In the genomic region with DNA sequence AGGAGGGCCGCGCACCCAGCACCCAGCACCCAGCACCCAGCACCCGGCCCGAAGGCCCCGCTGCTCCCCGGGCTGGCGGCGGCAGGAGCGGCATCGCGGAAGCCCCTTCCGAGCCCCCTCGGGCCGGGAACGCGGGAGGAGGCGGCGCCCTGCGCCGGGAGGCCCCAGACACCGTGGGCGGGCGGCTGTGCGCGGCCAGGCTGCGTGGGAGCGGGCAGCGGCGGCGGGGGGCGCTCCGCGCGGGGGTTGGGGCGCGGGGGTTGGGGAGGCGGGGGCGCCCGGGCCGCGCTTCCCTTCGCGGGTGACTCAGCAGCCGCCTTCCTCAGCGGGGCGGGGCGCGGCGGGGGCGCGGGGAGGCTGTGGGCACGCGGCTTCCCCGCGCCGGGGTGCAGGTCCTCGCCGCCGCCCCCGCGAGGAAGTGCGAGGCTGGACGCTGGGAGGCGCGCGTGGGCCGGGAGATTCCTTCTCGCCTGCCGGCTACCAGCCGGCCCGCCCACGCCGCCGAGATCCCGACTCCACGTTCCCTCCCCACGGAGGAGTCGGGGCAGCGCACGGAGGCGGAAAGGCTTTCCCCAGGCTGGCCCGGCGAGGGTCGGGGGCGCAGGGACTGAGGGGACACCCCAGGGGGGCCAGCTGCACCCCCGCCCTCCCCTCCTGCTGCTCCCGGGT, we compare ENCODE assay signal across 8 cellular contexts.
DNase-seq lines count a peak whose midpoint lies in the region; ATAC-seq and TF ChIP-seq lines count a peak whose summit lies in the region.
"Not testable (repeated sequence)": the region's sequence is repeated elsewhere in the genome, so short reads cannot be mapped to it uniquely, and the experiment has no call there.

No MANE protein-coding gene starts in this region.

- H3K27me3 ChIP-seq in GM23338 (ENCODE audit: insufficient read depth) (peaks cover 28% of the 10 kb centered on the region), dorsolateral prefrontal cortex (peaks cover 0 to 14% (median 0%) of the 10 kb centered on the region in 45 donors)
- not testable (repeated sequence) for H3K27me3 ChIP-seq in SK-N-SH (ENCODE audit: insufficient read depth)

- peak overlapping the region; percentile 76 for H3K4me2 ChIP-seq in GM23338
- H3K4me2 ChIP-seq in SK-N-SH, result not testable (repeated sequence)

- not testable (repeated sequence) for H3K9me2 ChIP-seq in GM23338 (ENCODE audit: insufficient read depth); SK-N-SH

- TF ChIP-seq EP300 in SK-N-SH (IDR thresholded peaks at IDR 0.05; ENCODE audit: borderline replicate concordance in 1 of 2, low read depth in 1 of 2, low read length in 1 of 2), result not testable (repeated sequence)

- not testable (repeated sequence) for H3K36me3 Mint-ChIP-seq in GM23338 (ENCODE audit: low read depth); nephron progenitor cell (ENCODE audit: low read depth)

- H3K79me2 ChIP-seq in GM23338 (replicated peaks; ENCODE audit: insufficient read depth); SK-N-SH (ENCODE audit: insufficient read depth): not testable (repeated sequence)

- DNase-seq in ACHN, result peak; percentile 5
- not testable (repeated sequence) for DNase-seq in GM23338 (ENCODE audit: low spot score)
- DNase-seq in SK-N-SH, result peak; percentile 62
- peak; percentile 31 for DNase-seq in activated T-cell treated with anti-CD3 and anti-CD28 coated beads, Interleukin-2, amount 50 U/mL, for 1 hour
- peak in 9 of 10 donors; percentile 29 to 88 (median 73) for DNase-seq in dorsolateral prefrontal cortex
- peak; percentile 23 for DNase-seq in iPS-NIHi11 (ENCODE audit: low spot score)
- peak; percentile 61 for DNase-seq in nephron progenitor cell
- DNase-seq in stimulated activated CD4-positive, alpha-beta T cell treated with anti-CD3 and anti-CD28 coated beads, TNF-alpha, amount 100 ng/mL, for 1 hour (ENCODE audit: low read depth in 3 of 3, low spot score in 1 of 3), result peak in 2 of 3 donors; percentile 3 to 30

- H3K36me3 ChIP-seq in GM23338 (ENCODE audit: insufficient read depth); SK-N-SH (replicated peaks in 1 of 2; ENCODE audit: control insufficient read depth in 1 of 2, insufficient read depth in 2 of 2, low read length in 1 of 2): not testable (repeated sequence)

- CTCF ChIA-PET in SK-N-SH (lab: Yijun Ruan, JAX), result not testable (repeated sequence)

- intact Hi-C loops in dorsolateral prefrontal cortex (cut with DNase I), result not testable (repeated sequence)

- WGBS in SK-N-SH (ENCODE audit: low lambda C conversion rate), result 0% methylated on average over 2 of the region's 87 CpGs

- not testable (repeated sequence) for H3F3A ChIP-seq in GM23338 (replicated peaks; ENCODE audit: low read depth); SK-N-SH (replicated peaks; ENCODE audit: insufficient read depth)

- in situ Hi-C loops in ACHN (cut with HindIII; ENCODE audit: low pct_ligation_motif_present, low pct_unique_long_range_greater_than_20kb, low sequenced_read_pairs), result not testable (repeated sequence)

- H4K20me1 ChIP-seq in GM23338 (replicated peaks; ENCODE audit: insufficient read depth); SK-N-SH (ENCODE audit: insufficient read depth): not testable (repeated sequence)

- peak; percentile 38 for ATAC-seq in GM23338

- not testable (repeated sequence) for H3K27ac Mint-ChIP-seq in GM23338, nephron progenitor cell

- not testable (repeated sequence) for H2AFZ ChIP-seq in GM23338; SK-N-SH (ENCODE audit: low read depth)

- H3K4me1 Mint-ChIP-seq in GM23338, nephron progenitor cell: not testable (repeated sequence)

- TF ChIP-seq RAD21 in SK-N-SH (IDR thresholded peaks at IDR 0.05; ENCODE audit: low read length), result not testable (repeated sequence)

- TF ChIP-seq CTCF in GM23338 (conservative IDR thresholded peaks at IDR 0.05; ENCODE audit: low read depth in 2 of 2) (peak in 1 of 2 experiments; percentile 44; a peak in 2 of 4 replicates), dorsolateral prefrontal cortex (IDR thresholded peaks at IDR 0.05 in 54 of 56, conservative IDR thresholded peaks at IDR 0.05 in 2 of 56; ENCODE audit: low read depth in 1 of 56, partially characterized antibody in 56 of 56) (peak in 16 of 56 donors; percentile 7 to 33 (median 21))
- not testable (repeated sequence) for TF ChIP-seq CTCF in SK-N-SH (IDR thresholded peaks at IDR 0.05); nephron progenitor cell (IDR thresholded peaks at IDR 0.05)

- peaks cover 20% of the 10 kb centered on the region for H3K27me3 Mint-ChIP-seq in GM23338 (ENCODE audit: insufficient read depth, low read depth, poor library complexity)
- peaks cover 61% of the 10 kb centered on the region for H3K27me3 Mint-ChIP-seq in nephron progenitor cell (ENCODE audit: low read depth, poor library complexity)

- H3K9ac ChIP-seq in SK-N-SH, result not testable (repeated sequence)

- not testable (repeated sequence) for H3K4me1 ChIP-seq in GM23338 (ENCODE audit: insufficient read depth); SK-N-SH (ENCODE audit: control insufficient read depth in 1 of 2, insufficient read depth in 2 of 2, low read depth in 1 of 2, low read length in 1 of 2)

- H3K9me3 Mint-ChIP-seq in GM23338, nephron progenitor cell: not testable (repeated sequence)

- H3K9me3 ChIP-seq in SK-N-SH, result not testable (repeated sequence)

- POLR2A ChIA-PET in SK-N-SH (lab: Yijun Ruan, JAX), result not testable (repeated sequence)

- peak overlapping the region; percentile 73; the same call in 2 of the 3 replicates for H3K4me3 Mint-ChIP-seq in GM23338
- H3K4me3 Mint-ChIP-seq in nephron progenitor cell, result not testable (repeated sequence)

- H3K27ac ChIP-seq in GM23338 (ENCODE audit: low read depth); SK-N-SH (ENCODE audit: low read depth in 2 of 2, low read length in 1 of 2): not testable (repeated sequence)
- peak overlapping the region in 6 of 59 donors; percentile 32 to 80 (median 60) for H3K27ac ChIP-seq in dorsolateral prefrontal cortex

- H3K4me3 ChIP-seq in GM23338 (peak overlapping the region; percentile 56), SK-N-SH (ENCODE audit: low read depth in 2 of 2, low read length in 1 of 2) (peak overlapping the region in 1 of 2 experiments; percentile 22; a peak in 1 of 4 replicates), dorsolateral prefrontal cortex (peak overlapping the region in 48 of 59 donors; percentile 2 to 64 (median 40))
